In the genomic region with DNA sequence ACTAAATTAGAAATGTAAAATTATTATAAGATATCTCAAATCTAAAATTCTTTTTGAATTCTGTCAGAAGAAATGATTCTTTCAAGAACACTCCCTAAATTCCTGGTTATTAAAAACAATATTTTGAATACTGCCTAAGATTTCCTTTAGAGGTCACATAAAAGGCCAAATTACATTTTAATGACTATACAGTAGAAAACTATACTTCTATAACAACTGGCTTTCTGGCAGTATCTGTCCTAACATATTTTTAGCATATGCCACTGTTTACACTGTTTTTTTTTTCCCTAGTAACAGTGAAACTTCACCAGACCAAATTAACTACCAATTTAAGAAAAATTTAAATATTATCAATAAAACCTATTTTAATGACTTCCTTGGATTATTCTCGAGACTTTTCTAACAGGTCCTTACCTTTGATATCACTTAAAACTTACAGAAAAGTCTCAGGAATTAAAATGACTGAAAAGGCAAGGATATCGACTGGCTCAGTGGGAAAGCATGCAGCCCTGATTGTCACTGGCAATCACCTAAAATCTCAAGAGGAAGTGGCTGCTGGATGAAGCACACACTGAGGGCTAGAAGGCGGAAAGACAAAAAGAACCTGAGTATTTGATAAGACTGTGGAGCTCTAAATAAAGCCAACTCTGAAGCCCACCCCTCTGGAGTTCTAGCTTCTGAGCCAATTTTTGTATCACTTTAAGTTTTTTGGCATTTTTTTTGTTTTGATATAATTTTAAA, we compare ENCODE assay signal across 10 cellular contexts. TPM values are rescaled to one million over a fixed set of nuclear protein-coding genes. Genes with fewer than 3 reads are reported as not detected.
DNase-seq lines count a peak whose midpoint lies in the region; ATAC-seq and TF ChIP-seq lines count a peak whose summit lies in the region.
"Had no signal": no experiment of that assay in that cellular context is flagged by ENCODE, and none has a peak within 500 bp of the region (broad histone marks: within the 10 kb centered on the region; RNA-seq: fewer than 3 reads in every experiment).

No MANE protein-coding gene starts in this region.

- no peak overlapping the region for H3K18ac ChIP-seq in mesenchymal stem cell (ENCODE audit: low read depth in 1 of 2, low read length in 2 of 2)

- H3K4me2 ChIP-seq in mesenchymal stem cell (ENCODE audit: low read length, poor library complexity, severe bottlenecking) = peak overlapping the region; percentile 26

- H3K4me3 ChIP-seq in cardiac fibroblast (replicated peaks in 1 of 2; ENCODE audit: low read depth in 2 of 2, low read length in 2 of 2) = no peak overlapping the region
- H3K4me3 ChIP-seq in mesenchymal stem cell (ENCODE audit: insufficient read depth in 1 of 2, low read depth in 1 of 2, low read length in 2 of 2) = no peak overlapping the region
- H3K4me3 ChIP-seq in H7 (ENCODE audit: insufficient read depth, low read depth, low read length) = no peak overlapping the region
- H3K4me3 ChIP-seq: uterus had no signal

- no peaks in the 10 kb centered on the region for H3K36me3 ChIP-seq in mesenchymal stem cell (ENCODE audit: control insufficient read depth in 1 of 2, insufficient read depth in 2 of 2, low read depth in 1 of 2, low read length in 2 of 2)
- no peaks in the 10 kb centered on the region for H3K36me3 ChIP-seq in H7 (replicated peaks; ENCODE audit: control insufficient read depth, insufficient read depth, low read length)
- H3K36me3 ChIP-seq: uterus had no signal

- no peak for TF ChIP-seq CTCF in cardiac fibroblast (IDR thresholded peaks at IDR 0.05; ENCODE audit: low read depth, low read length)

- no peak overlapping the region for H3K23ac ChIP-seq in mesenchymal stem cell (ENCODE audit: low read length in 2 of 2)

- H2AFZ ChIP-seq in mesenchymal stem cell (ENCODE audit: low read depth, low read length) = no peak overlapping the region

- H3K4ac ChIP-seq in mesenchymal stem cell (ENCODE audit: low read depth in 1 of 2, low read length in 2 of 2) = peak overlapping the region in 1 of 2 experiments; percentile 37

- no peak overlapping the region for H2BK12ac ChIP-seq in mesenchymal stem cell (ENCODE audit: low read length in 2 of 2)

- peaks cover 14% of the 10 kb centered on the region for H3K79me1 ChIP-seq in mesenchymal stem cell (replicated peaks; ENCODE audit: low read length, poor library complexity, severe bottlenecking)

- WGBS in mesenchymal stem cell = 10% methylated on average over 2 of the region's 3 CpGs

- H2BK5ac ChIP-seq in mesenchymal stem cell (ENCODE audit: low read depth, low read length, poor library complexity, severe bottlenecking) = peak overlapping the region; percentile 71

- H2BK120ac ChIP-seq in mesenchymal stem cell (ENCODE audit: low read depth, low read length) = no peak overlapping the region

- H3K4me1 ChIP-seq in mesenchymal stem cell (ENCODE audit: control insufficient read depth, insufficient read depth, low read depth, low read length) = peaks cover 8% of the 10 kb centered on the region
- H3K4me1 ChIP-seq: uterus had no signal

- H3K14ac ChIP-seq in mesenchymal stem cell (ENCODE audit: low read length in 2 of 2) = no peak overlapping the region

- H3K9me3 ChIP-seq in mesenchymal stem cell (ENCODE audit: control insufficient read depth, low read length) = no peaks in the 10 kb centered on the region
- H3K9me3 ChIP-seq: uterus had no signal

- H3K27me3 ChIP-seq in mesenchymal stem cell (ENCODE audit: control insufficient read depth in 1 of 2, insufficient read depth in 1 of 2, low read length in 2 of 2) (no peaks in the 10 kb centered on the region), H7 (ENCODE audit: control insufficient read depth, insufficient read depth, low read length) (no peaks in the 10 kb centered on the region)
- H3K27me3 ChIP-seq: uterus had no signal

- H3K27ac ChIP-seq in mesenchymal stem cell (ENCODE audit: low read length, poor library complexity, severe bottlenecking) = peak overlapping the region; percentile 88
- H3K27ac ChIP-seq: uterus had no signal

- no peak for ATAC-seq in HG02852 (IDR thresholded peaks at IDR 0.05; ENCODE audit: unreplicated experiment)

- H2AK5ac ChIP-seq in mesenchymal stem cell (ENCODE audit: low read length, severe bottlenecking) = no peak overlapping the region

- no peak overlapping the region for H4K8ac ChIP-seq in mesenchymal stem cell (ENCODE audit: low read length)

- DNase-seq in EH (ENCODE audit: low read depth) = peak; percentile 70
- peak; percentile 54 for DNase-seq in M059J (ENCODE audit: low read depth)
- peak; percentile 27 to 65 for DNase-seq in cardiac fibroblast (ENCODE audit: low read depth in 2 of 2)
- peak; percentile 48 for DNase-seq in mesenchymal stem cell
- no peak for DNase-seq in globus pallidus (ENCODE audit: low spot score)
- DNase-seq in H7 = no peak
- no peak for DNase-seq in NCI-H2107 treated with DMSO at 0.1 percent for 48 hours (lab: John Stamatoyannopoulos, UW; ENCODE audit: unreplicated experiment)
- DNase-seq: NCI-H2029 treated with DMSO at 0.1 percent for 48 hours, uterus had no signal

- H4K91ac ChIP-seq in mesenchymal stem cell (ENCODE audit: low read length) = no peak overlapping the region

- H2BK15ac ChIP-seq in mesenchymal stem cell (ENCODE audit: low read depth, poor library complexity, severe bottlenecking) = no peak overlapping the region

- H3K9ac ChIP-seq in mesenchymal stem cell (ENCODE audit: low read length) = peak overlapping the region; percentile 52

RNA-seq across cellular contexts. Expression of a gene that starts 59.6 kb away (rescaled TPM):
- total RNA-seq in M059J (2014; rRNA removed; shearing (Covaris generic)) = 19.1 and 21.2 TPM in 2 replicates
- polyA plus RNA-seq in mesenchymal stem cell (2013, experiment 1 of 2) = 22.1 TPM
- polyA plus RNA-seq in mesenchymal stem cell (2013, experiment 2 of 2) = 21.5 TPM
- 14.5 and 18.0 TPM in 2 replicates for total RNA-seq in H7 (2014; rRNA removed; shearing (Covaris generic))

Comparison
In these comparisons a context has a peak if more than half of its experiments do, and no peak if none do; other contexts are left out.
1. DNase-seq: peak in EH (single experiment), M059J (single experiment), cardiac fibroblast (2 of 2) and mesenchymal stem cell (single experiment); none in globus pallidus (single experiment), H7 (single experiment) and NCI-H2107 treated with DMSO at 0.1 percent for 48 hours (single experiment).